ENCODE assay signal across 8 cellular contexts in the genomic region with DNA sequence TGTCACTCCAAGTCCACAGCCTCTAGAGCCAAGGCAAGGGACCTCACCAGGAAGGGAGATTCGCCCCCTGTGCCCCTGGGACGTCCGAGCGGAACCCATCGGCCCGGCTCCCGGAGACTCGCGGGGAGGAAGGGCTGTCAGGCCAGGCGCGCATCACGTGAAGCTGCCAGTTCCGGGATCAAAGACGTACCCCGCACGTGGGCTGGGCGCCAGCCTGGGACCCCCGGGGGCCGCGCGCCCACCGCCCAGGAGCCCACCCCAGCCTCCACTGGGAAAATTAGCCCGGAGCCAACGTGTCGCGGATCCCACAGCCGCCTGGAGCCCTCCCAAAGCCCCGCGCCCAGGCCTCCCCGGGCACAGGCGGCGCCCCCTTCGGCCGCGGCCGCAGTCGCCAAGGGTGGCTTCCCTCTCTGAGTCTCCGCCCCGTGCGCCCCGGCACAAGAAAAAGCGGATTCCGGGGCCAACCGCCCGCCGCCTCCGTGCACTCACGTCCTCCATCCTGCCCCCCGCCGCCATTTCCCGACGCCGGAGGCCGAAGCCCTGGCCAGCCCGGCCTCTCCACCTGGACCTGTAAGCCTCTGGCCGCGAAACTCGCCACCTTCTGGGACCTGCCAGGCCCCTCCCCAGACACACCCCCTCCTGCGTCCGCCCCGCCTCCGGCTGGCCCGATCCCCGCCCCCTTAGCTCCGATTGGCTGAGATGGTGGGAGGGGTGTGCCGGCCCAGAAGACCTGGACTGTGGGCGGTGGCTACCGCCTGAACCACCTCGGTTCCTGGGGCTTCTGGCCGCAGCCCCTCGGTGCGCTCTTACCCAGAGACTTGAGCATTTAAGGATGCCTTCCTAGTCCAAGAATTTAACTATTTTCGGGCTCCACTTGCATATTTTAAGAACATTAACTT. TPM values are rescaled to one million over a fixed set of nuclear protein-coding genes. Genes with fewer than 3 reads are reported as not detected.
DNase-seq lines count a peak whose midpoint lies in the region; ATAC-seq and TF ChIP-seq lines count a peak whose summit lies in the region.

A gene (minus strand): TSS at position 603 of the 899 bp plus-strand sequence. CDS start 87 bp downstream, at position 516.

- no peaks in the 10 kb centered on the region for H3K27me3 ChIP-seq in BLaER1 treated with 17β-estradiol and CSF1 and Interleukin-3, amounts not matched to agents 10 nM and 100 nM
- no peaks in the 10 kb centered on the region for H3K27me3 ChIP-seq in left lung

- ATAC-seq in HG03460 (IDR thresholded peaks at IDR 0.05; ENCODE audit: unreplicated experiment) (peak; percentile 97), left lung (peak; percentile 100)

- peaks cover 12 to 22% (median 18%) of the 10 kb centered on the region in 10 experiments for H3K4me1 ChIP-seq in BLaER1 treated with 17β-estradiol and CSF1 and Interleukin-3, amounts not matched to agents 10 nM and 100 nM
- peaks cover 4 to 12% of the 10 kb centered on the region in 2 donors for H3K4me1 ChIP-seq in left lung

- H3K36me3 Mint-ChIP-seq in dendritic cell treated with granulocyte-macrophage colony-stimulating factor and Interleukin-4, amounts not matched to agents 40 ng/mL and 50 ng/mL, for 4 days (ENCODE audit: low read depth) = peaks cover 24% of the 10 kb centered on the region

- H3K4me1 Mint-ChIP-seq in dendritic cell treated with granulocyte-macrophage colony-stimulating factor and Interleukin-4, amounts not matched to agents 40 ng/mL and 50 ng/mL, for 4 days (ENCODE audit: low read depth) = peaks cover 9% of the 10 kb centered on the region

- H3K9me3 Mint-ChIP-seq in dendritic cell treated with granulocyte-macrophage colony-stimulating factor and Interleukin-4, amounts not matched to agents 40 ng/mL and 50 ng/mL, for 4 days = no peaks in the 10 kb centered on the region

- DNase-seq in GM19240 (ENCODE audit: insufficient read length, low spot score) (peak; percentile 70), NCI-H524 treated with DMSO at 0.1 percent for 48 hours (lab: John Stamatoyannopoulos, UW) (peak; percentile 59), left lung (peak; percentile 96 to 98)
- peak; percentile 83 to 86 for DNase-seq in activated CD4-positive, alpha-beta T cell treated with anti-CD3 and anti-CD28 coated beads, Interleukin-2, amount 50 U/mL, for 24 hours (ENCODE audit: low read depth in 1 of 2, low spot score in 1 of 2)
- peak; percentile 86 to 88 for DNase-seq in stimulated activated CD4-positive, alpha-beta T cell treated with anti-CD3 and anti-CD28 coated beads, Interleukin-2, amount 100 ng/mL, for 48 hours

- H3K36me3 ChIP-seq in BLaER1 treated with 17β-estradiol and CSF1 and Interleukin-3, amounts not matched to agents 10 nM and 100 nM = peaks cover 0 to 27% (median 9%) of the 10 kb centered on the region in 11 experiments; a peak in 13 of 22 replicates
- H3K36me3 ChIP-seq in left lung = no peaks in the 10 kb centered on the region

- H3K27ac ChIP-seq in BLaER1 treated with 17β-estradiol and CSF1 and Interleukin-3, amounts not matched to agents 10 nM and 100 nM = peak within 1 kb of the TSS; percentile 88 to 98 (median 96)
- H3K27ac ChIP-seq in left lung = peak within 1 kb of the TSS; percentile 88

- H4K20me1 ChIP-seq in BLaER1 treated with 17β-estradiol and CSF1 and Interleukin-3, amounts not matched to agents 10 nM and 100 nM = peaks cover 0 to 7% (median 0%) of the 10 kb centered on the region in 11 experiments; a peak in 4 of 22 replicates

- H3K27ac Mint-ChIP-seq in dendritic cell treated with granulocyte-macrophage colony-stimulating factor and Interleukin-4, amounts not matched to agents 40 ng/mL and 50 ng/mL, for 4 days = peak within 1 kb of the TSS; percentile 95

- peak within 1 kb of the TSS; percentile 85 to 98 (median 95) for H3K9ac ChIP-seq in BLaER1 treated with 17β-estradiol and CSF1 and Interleukin-3, amounts not matched to agents 10 nM and 100 nM

- no peaks in the 10 kb centered on the region for H3K9me3 ChIP-seq in BLaER1 treated with 17β-estradiol and CSF1 and Interleukin-3, amounts not matched to agents 10 nM and 100 nM (replicated peaks in 1 of 11)
- no peaks in the 10 kb centered on the region for H3K9me3 ChIP-seq in left lung

- H3K4me3 Mint-ChIP-seq in dendritic cell treated with granulocyte-macrophage colony-stimulating factor and Interleukin-4, amounts not matched to agents 40 ng/mL and 50 ng/mL, for 4 days = peak within 1 kb of the TSS; percentile 99

- TF ChIP-seq CTCF in left lung (IDR thresholded peaks at IDR 0.05) = peak in 1 of 2 donors; percentile 32

- intact Hi-C loops in dendritic cell treated with granulocyte-macrophage colony-stimulating factor and Interleukin-4, amounts not matched to agents 40 ng/mL and 50 ng/mL, for 4 days (cut with micrococcal nuclease) = loop anchor here (1.0 to 5.0 kb wide), 4 partner anchors 18 to 1945 kb away; a partner anchor contains a TSS
- intact Hi-C loops in left lung (cut with DNase I) = no loop called here

- peak within 1 kb of the TSS; percentile 72 to 90 (median 80) for H3K4me3 ChIP-seq in BLaER1 treated with 17β-estradiol and CSF1 and Interleukin-3, amounts not matched to agents 10 nM and 100 nM
- H3K4me3 ChIP-seq in left lung = peak within 1 kb of the TSS; percentile 98 to 99

- peak within 1 kb of the TSS; percentile 76 to 95 (median 86) for H3K4me2 ChIP-seq in BLaER1 treated with 17β-estradiol and CSF1 and Interleukin-3, amounts not matched to agents 10 nM and 100 nM

- H3K27me3 Mint-ChIP-seq in dendritic cell treated with granulocyte-macrophage colony-stimulating factor and Interleukin-4, amounts not matched to agents 40 ng/mL and 50 ng/mL, for 4 days = peaks cover 13% of the 10 kb centered on the region

RNA-seq across cellular contexts. Expression of the gene that starts here (rescaled TPM):
- total RNA-seq in left lung = 10 to 100 TPM; 23.7 to 25.8 TPM

Comparison
In these comparisons a context has a peak if more than half of its experiments do, and no peak if none do; other contexts are left out.
1. Peak in every context shown above with its lines: DNase-seq, ATAC-seq, H3K4me3 ChIP-seq and H3K27ac ChIP-seq.